ENCODE assay signal across 7 cellular contexts in the genomic region with DNA sequence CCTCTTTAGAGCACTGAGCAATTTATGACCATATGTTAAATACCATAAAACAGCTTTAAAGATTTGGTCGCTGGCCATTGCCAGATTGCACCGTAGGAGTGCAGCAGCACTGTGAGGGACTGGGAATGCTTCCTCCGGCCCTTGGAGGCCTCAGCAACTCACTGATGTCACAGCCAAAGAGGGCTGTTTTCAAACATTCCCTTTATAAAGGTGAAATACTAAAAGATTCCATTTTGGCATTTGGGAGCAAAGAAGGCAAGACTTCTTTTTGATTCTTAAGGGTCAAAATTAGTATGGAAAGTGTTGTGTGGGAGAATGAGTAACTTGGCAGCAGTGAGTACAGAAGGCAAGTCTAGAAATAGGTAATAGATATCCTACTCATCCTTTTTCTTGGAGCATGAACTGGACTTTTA.
DNase-seq lines count a peak whose midpoint lies in the region; ATAC-seq and TF ChIP-seq lines count a peak whose summit lies in the region.

No MANE protein-coding gene starts in this region.

- peaks cover 24% of the 10 kb centered on the region for H3K36me3 Mint-ChIP-seq in HFFc6 (ENCODE audit: low read depth)
- H3K36me3 Mint-ChIP-seq in activated CD8-positive, alpha-beta T cell treated with anti-CD3 and anti-CD28 coated beads, Interleukin-2, amount 10 ng/mL, durations not matched to agents 7 days and 5 days (ENCODE audit: low read depth), result peaks cover 62% of the 10 kb centered on the region
- H3K36me3 Mint-ChIP-seq in Caco-2 (ENCODE audit: insufficient read depth, unreplicated experiment), result peaks cover 6% of the 10 kb centered on the region
- no peaks in the 10 kb centered on the region for H3K36me3 Mint-ChIP-seq in neural progenitor cell

- CTCF ChIA-PET in activated CD8-positive, alpha-beta T cell treated with anti-CD3 and anti-CD28 coated beads, Interleukin-2, amount 10 ng/mL, durations not matched to agents 7 days and 5 days (lab: Charles Lee), result interaction anchor here (0.7 to 1.8 kb wide), 3 partner anchors 11 to 28 kb away, joined by 3 to 4 read pairs (median 3); no protein-coding TSS in a partner anchor
- CTCF ChIA-PET in Caco-2 (lab: Charles Lee), result no interaction called here

- H2AFZ ChIP-seq in neural progenitor cell (replicated peaks), result no peak overlapping the region

- peak overlapping the region; percentile 65 for H3K4me3 Mint-ChIP-seq in HFFc6
- H3K4me3 Mint-ChIP-seq in activated CD8-positive, alpha-beta T cell treated with anti-CD3 and anti-CD28 coated beads, Interleukin-2, amount 10 ng/mL, durations not matched to agents 7 days and 5 days, result no peak overlapping the region
- no peak overlapping the region for H3K4me3 Mint-ChIP-seq in Caco-2 (ENCODE audit: unreplicated experiment)
- H3K4me3 Mint-ChIP-seq in neural progenitor cell, result no peak overlapping the region

- H3K27ac ChIP-seq in neural progenitor cell, result no peak overlapping the region

- no peak for TF ChIP-seq POLR2A in GM18505 (IDR thresholded peaks at IDR 0.05; ENCODE audit: borderline replicate concordance, extremely low read depth, insufficient read depth, insufficient read length)

- H3K27ac Mint-ChIP-seq in HFFc6 (peak overlapping the region; percentile 93), Caco-2 (ENCODE audit: unreplicated experiment) (no peak overlapping the region), neural progenitor cell (no peak overlapping the region)
- peak overlapping the region; percentile 67 for H3K27ac Mint-ChIP-seq in activated CD8-positive, alpha-beta T cell treated with anti-CD3 and anti-CD28 coated beads, Interleukin-2, amount 10 ng/mL, durations not matched to agents 7 days and 5 days

- no peak overlapping the region for H3K4me3 ChIP-seq in Caco-2 (ENCODE audit: low read depth, low read length)
- no peak overlapping the region for H3K4me3 ChIP-seq in neural progenitor cell

- no peak overlapping the region for H3K9ac ChIP-seq in neural progenitor cell

- peaks cover 2% of the 10 kb centered on the region for H4K20me1 ChIP-seq in neural progenitor cell (ENCODE audit: low read depth)

- DNase-seq in HFFc6 (no peak), left ventricle myocardium superior (no peak), superior temporal gyrus (ENCODE audit: extremely low spot score) (peak; percentile 66), Caco-2 (no peak), neural progenitor cell (ENCODE audit: low spot score) (no peak)
- DNase-seq in activated CD8-positive, alpha-beta T cell treated with anti-CD3 and anti-CD28 coated beads, Interleukin-2, amount 10 ng/mL, durations not matched to agents 7 days and 5 days, result no peak

- peaks cover 71% of the 10 kb centered on the region for H3K4me1 Mint-ChIP-seq in HFFc6 (ENCODE audit: low read depth)
- H3K4me1 Mint-ChIP-seq in activated CD8-positive, alpha-beta T cell treated with anti-CD3 and anti-CD28 coated beads, Interleukin-2, amount 10 ng/mL, durations not matched to agents 7 days and 5 days (ENCODE audit: low read depth), result peaks cover 71% of the 10 kb centered on the region
- peaks cover 16% of the 10 kb centered on the region for H3K4me1 Mint-ChIP-seq in Caco-2 (ENCODE audit: low read depth, unreplicated experiment)
- peaks cover 6% of the 10 kb centered on the region for H3K4me1 Mint-ChIP-seq in neural progenitor cell

- no peaks in the 10 kb centered on the region for H3K36me3 ChIP-seq in Caco-2 (ENCODE audit: control insufficient read depth, insufficient read depth, low read length)
- no peaks in the 10 kb centered on the region for H3K36me3 ChIP-seq in neural progenitor cell

- TF ChIP-seq CTCF in HFFc6 (IDR thresholded peaks at IDR 0.05), result no peak
- no peak for TF ChIP-seq CTCF in Caco-2 (IDR thresholded peaks at IDR 0.05; ENCODE audit: insufficient read depth in 1 of 2, low read depth in 1 of 2, low read length in 1 of 2, severe bottlenecking in 1 of 2, unreplicated experiment in 1 of 2)
- no peak for TF ChIP-seq CTCF in neural progenitor cell (IDR thresholded peaks at IDR 0.05)

- H3K9me3 ChIP-seq in Caco-2, result peaks cover 6% of the 10 kb centered on the region; the same call in 1 of the 2 replicates
- H3K9me3 ChIP-seq in neural progenitor cell (ENCODE audit: low read depth), result no peaks in the 10 kb centered on the region

- H3K79me2 ChIP-seq in neural progenitor cell (ENCODE audit: low read depth), result no peaks in the 10 kb centered on the region

- H3K27me3 ChIP-seq in Caco-2 (replicated peaks; ENCODE audit: control insufficient read depth, insufficient read depth, low read length) (no peaks in the 10 kb centered on the region), neural progenitor cell (no peaks in the 10 kb centered on the region)

- intact Hi-C loops in left ventricle myocardium superior (cut with micrococcal nuclease), result no loop called here
- intact Hi-C loops in Caco-2 (cut with micrococcal nuclease; ENCODE audit: unreplicated experiment), result no loop called here

- H3K27me3 Mint-ChIP-seq in HFFc6 (ENCODE audit: insufficient read depth), result peaks cover 1% of the 10 kb centered on the region; the same call in 1 of the 2 replicates
- H3K27me3 Mint-ChIP-seq in activated CD8-positive, alpha-beta T cell treated with anti-CD3 and anti-CD28 coated beads, Interleukin-2, amount 10 ng/mL, durations not matched to agents 7 days and 5 days (ENCODE audit: low read depth), result no peaks in the 10 kb centered on the region
- H3K27me3 Mint-ChIP-seq in Caco-2 (ENCODE audit: insufficient read depth, unreplicated experiment), result no peaks in the 10 kb centered on the region
- H3K27me3 Mint-ChIP-seq in neural progenitor cell (ENCODE audit: insufficient read depth, low read depth), result no peaks in the 10 kb centered on the region

- H3K4me2 ChIP-seq in neural progenitor cell, result no peak overlapping the region

- H3K9me3 Mint-ChIP-seq in HFFc6 (no peaks in the 10 kb centered on the region), Caco-2 (ENCODE audit: unreplicated experiment) (no peaks in the 10 kb centered on the region), neural progenitor cell (peaks cover 7% of the 10 kb centered on the region)
- H3K9me3 Mint-ChIP-seq in activated CD8-positive, alpha-beta T cell treated with anti-CD3 and anti-CD28 coated beads, Interleukin-2, amount 10 ng/mL, durations not matched to agents 7 days and 5 days (ENCODE audit: insufficient read depth), result peaks cover 25% of the 10 kb centered on the region

- ATAC-seq in activated CD8-positive, alpha-beta T cell treated with anti-CD3 and anti-CD28 coated beads, Interleukin-2, amount 10 ng/mL, durations not matched to agents 7 days and 5 days, result no peak
- peak; percentile 42 for ATAC-seq in left ventricle myocardium superior
- no peak for ATAC-seq in GM18505 (IDR thresholded peaks at IDR 0.05; ENCODE audit: unreplicated experiment)

- peaks cover 15% of the 10 kb centered on the region for H3K4me1 ChIP-seq in Caco-2
- peaks cover 14% of the 10 kb centered on the region for H3K4me1 ChIP-seq in neural progenitor cell

- BruUV-seq in Caco-2 (replicated peaks; lab: Mats Ljungman, UMichigan), result no TSS peak

- POLR2A ChIA-PET in activated CD8-positive, alpha-beta T cell treated with anti-CD3 and anti-CD28 coated beads, Interleukin-2, amount 10 ng/mL, durations not matched to agents 7 days and 5 days (lab: Charles Lee), result interaction anchor here (1.2 kb wide), 1 partner anchor 64 kb away, joined by 3 read pairs; a partner anchor contains a TSS
- POLR2A ChIA-PET in Caco-2 (lab: Charles Lee), result no interaction called here

- H3F3A ChIP-seq in neural progenitor cell (ENCODE audit: low read depth), result peaks cover 6% of the 10 kb centered on the region

Comparison
In these comparisons a context has a peak if more than half of its experiments do, and no peak if none do; other contexts are left out.
1. H3K27ac Mint-ChIP-seq: peak in HFFc6 (single experiment) and activated CD8-positive, alpha-beta T cell treated with anti-CD3 and anti-CD28 coated beads, Interleukin-2, amount 10 ng/mL, durations not matched to agents 7 days and 5 days (single experiment); none in Caco-2 (single experiment) and neural progenitor cell (single experiment).